In the genomic region with DNA sequence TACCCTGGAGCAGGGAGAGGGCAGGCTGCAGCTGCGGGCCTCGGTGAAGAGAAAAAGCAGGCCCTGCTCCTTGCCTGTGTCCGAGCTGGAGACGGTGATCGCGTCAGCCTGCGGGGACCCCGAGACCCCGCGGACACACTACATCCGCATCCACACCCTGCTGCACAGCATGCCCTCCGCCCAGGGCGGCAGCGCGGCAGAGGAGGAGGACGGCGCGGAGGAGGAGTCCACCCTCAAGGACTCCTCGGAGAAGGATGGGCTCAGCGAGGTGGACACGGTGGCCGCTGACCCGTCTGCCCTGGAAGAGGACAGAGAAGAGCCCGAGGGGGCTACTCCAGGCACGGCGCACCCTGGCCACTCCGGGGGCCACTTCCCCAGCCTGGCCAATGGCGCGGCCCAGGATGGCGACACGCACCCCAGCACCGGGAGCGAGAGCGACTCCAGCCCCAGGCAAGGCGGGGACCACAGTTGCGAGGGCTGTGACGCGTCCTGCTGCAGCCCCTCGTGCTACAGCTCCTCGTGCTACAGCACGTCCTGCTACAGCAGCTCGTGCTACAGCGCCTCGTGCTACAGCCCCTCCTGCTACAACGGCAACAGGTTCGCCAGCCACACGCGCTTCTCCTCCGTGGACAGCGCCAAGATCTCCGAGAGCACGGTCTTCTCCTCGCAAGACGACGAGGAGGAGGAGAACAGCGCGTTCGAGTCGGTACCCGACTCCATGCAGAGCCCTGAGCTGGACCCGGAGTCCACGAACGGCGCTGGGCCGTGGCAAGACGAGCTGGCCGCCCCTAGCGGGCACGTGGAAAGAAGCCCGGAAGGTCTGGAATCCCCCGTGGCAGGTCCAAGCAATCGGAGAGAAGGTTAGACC, we compare ENCODE assay signal across 1 cellular context.
TF ChIP-seq lines count a peak whose summit lies in the region.

No MANE protein-coding gene starts in this region.

TF ChIP-seq in K562, 482 proteins besides CTCF, POLR2A, EP300 and RAD21 (continued from another document):
- TF ChIP-seq, protein P1, sequence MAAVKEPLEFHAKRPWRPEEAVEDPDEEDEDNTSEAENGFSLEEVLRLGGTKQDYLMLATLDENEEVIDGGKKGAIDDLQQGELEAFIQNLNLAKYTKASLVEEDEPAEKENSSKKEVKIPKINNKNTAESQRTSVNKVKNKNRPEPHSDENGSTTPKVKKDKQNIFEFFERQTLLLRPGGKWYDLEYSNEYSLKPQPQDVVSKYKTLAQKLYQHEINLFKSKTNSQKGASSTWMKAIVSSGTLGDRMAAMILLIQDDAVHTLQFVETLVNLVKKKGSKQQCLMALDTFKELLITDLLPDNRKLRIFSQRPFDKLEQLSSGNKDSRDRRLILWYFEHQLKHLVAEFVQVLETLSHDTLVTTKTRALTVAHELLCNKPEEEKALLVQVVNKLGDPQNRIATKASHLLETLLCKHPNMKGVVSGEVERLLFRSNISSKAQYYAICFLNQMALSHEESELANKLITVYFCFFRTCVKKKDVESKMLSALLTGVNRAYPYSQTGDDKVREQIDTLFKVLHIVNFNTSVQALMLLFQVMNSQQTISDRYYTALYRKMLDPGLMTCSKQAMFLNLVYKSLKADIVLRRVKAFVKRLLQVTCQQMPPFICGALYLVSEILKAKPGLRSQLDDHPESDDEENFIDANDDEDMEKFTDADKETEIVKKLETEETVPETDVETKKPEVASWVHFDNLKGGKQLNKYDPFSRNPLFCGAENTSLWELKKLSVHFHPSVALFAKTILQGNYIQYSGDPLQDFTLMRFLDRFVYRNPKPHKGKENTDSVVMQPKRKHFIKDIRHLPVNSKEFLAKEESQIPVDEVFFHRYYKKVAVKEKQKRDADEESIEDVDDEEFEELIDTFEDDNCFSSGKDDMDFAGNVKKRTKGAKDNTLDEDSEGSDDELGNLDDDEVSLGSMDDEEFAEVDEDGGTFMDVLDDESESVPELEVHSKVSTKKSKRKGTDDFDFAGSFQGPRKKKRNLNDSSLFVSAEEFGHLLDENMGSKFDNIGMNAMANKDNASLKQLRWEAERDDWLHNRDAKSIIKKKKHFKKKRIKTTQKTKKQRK (IDR thresholded peaks at IDR 0.05; ENCODE audit: borderline replicate concordance, low read depth, low read length) = no peak
- TF ChIP-seq CBX8 (IDR thresholded peaks at IDR 0.05; ENCODE audit: borderline replicate concordance, extremely low read depth, low read depth, low read length, poor library complexity, severe bottlenecking) = no peak
